ENCODE assay signal across 30 cellular contexts in the genomic region with DNA sequence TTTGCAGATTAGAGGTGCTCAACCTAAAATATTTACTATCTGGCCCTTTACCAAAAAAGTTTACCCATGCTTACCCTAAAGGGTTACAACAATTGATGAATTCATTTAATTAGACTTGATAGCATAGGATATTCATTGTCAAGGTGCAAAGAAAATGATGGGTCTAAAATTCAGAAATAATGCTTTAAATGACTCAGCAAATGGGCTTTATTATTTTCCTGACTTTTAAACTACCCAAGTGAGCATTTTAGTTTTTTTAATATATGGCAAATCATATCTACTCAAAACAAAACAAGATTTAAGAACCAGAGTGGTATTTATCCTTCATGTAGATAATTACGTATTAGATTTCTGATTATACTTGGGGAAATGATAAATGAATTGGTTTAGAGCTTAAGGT.
DNase-seq lines count a peak whose midpoint lies in the region; ATAC-seq, FAIRE-seq and TF ChIP-seq lines count a peak whose summit lies in the region.
"Had no signal": no experiment of that assay in that cellular context is flagged by ENCODE, and none has a peak within 500 bp of the region (broad histone marks: within the 10 kb centered on the region; RNA-seq: fewer than 3 reads in every experiment).

No MANE protein-coding gene starts in this region.

- TF ChIP-seq CTCF in IMR-90 (conservative IDR thresholded peaks at IDR 0.05; ENCODE audit: low read depth, low read length) (no peak), K562 (IDR thresholded peaks at IDR 0.05 in 2 of 3, conservative IDR thresholded peaks at IDR 0.05 in 1 of 3; ENCODE audit: insufficient read depth in 2 of 3, low read depth in 1 of 3, low read length in 3 of 3) (no peak)

- H3K23ac ChIP-seq in IMR-90 (ENCODE audit: low read depth, low read length) = no peak overlapping the region

- no CpG with 5 or more reads among the region's 1 CpG for WGBS in IMR-90 (ENCODE audit: extremely low coverage in 2 of 2, insufficient read length in 1 of 2), 2 experiments
- 67% methylated on average over 1 of the region's 1 CpG for WGBS in K562 (ENCODE audit: insufficient coverage, low coverage, missing lambda C conversion rate)

- H2BK20ac ChIP-seq in IMR-90 (ENCODE audit: low read depth, low read length) = no peak overlapping the region

- H4K20me1 ChIP-seq in IMR-90 (ENCODE audit: insufficient read depth, low read length) = no peaks in the 10 kb centered on the region
- H4K20me1 ChIP-seq in K562 (replicated peaks; ENCODE audit: control insufficient read depth, insufficient read depth, low read length) = no peaks in the 10 kb centered on the region
- H4K20me1 ChIP-seq: BLaER1; BLaER1 treated with 17β-estradiol and CSF1 and Interleukin-3, amounts not matched to agents 10 nM and 100 nM had no signal

- no peak overlapping the region for H4K5ac ChIP-seq in IMR-90 (ENCODE audit: low read depth, low read length)

- H3K9ac ChIP-seq in IMR-90 (ENCODE audit: low read depth, low read length) (no peak overlapping the region), K562 (ENCODE audit: insufficient read depth in 1 of 2, low read depth in 2 of 2, low read length in 2 of 2) (no peak overlapping the region)
- H3K9ac ChIP-seq: BLaER1; BLaER1 treated with 17β-estradiol and CSF1 and Interleukin-3, amounts not matched to agents 10 nM and 100 nM had no signal

- no peak overlapping the region for H4K91ac ChIP-seq in IMR-90 (ENCODE audit: insufficient read depth, low read depth, low read length)

- H2BK120ac ChIP-seq in IMR-90 (ENCODE audit: low read depth, low read length) = no peak overlapping the region

- H2AFZ ChIP-seq in IMR-90 (replicated peaks; ENCODE audit: low read length, poor library complexity) (no peak overlapping the region), K562 (ENCODE audit: low read depth, low read length) (no peak overlapping the region)

- ATAC-seq in IMR-90 (ENCODE audit: low read depth) (no peak), K562 (no peak)
- ATAC-seq: A549; CD8-positive, alpha-beta T cell had no signal

- CTCF ChIA-PET in IMR-90 (lab: Yijun Ruan, JAX) (interaction anchor here (0.6 kb wide), 1 partner anchor 186 kb away, joined by 3 read pairs; no protein-coding TSS in a partner anchor), K562 (lab: Yijun Ruan, JAX; ENCODE audit: low intra/inter-chr PET ratio) (no interaction called here)

- no peak overlapping the region for H3K4me2 ChIP-seq in IMR-90 (ENCODE audit: low read depth, low read length)
- H3K4me2 ChIP-seq in K562 (ENCODE audit: insufficient read depth, low read length) = no peak overlapping the region
- H3K4me2 ChIP-seq: A549; BLaER1; BLaER1 treated with 17β-estradiol and CSF1 and Interleukin-3, amounts not matched to agents 10 nM and 100 nM had no signal

- POLR2A ChIA-PET in IMR-90 (lab: Charles Lee; ENCODE audit: unreplicated experiment) (no interaction called here), K562 (lab: Yijun Ruan, JAX) (no interaction called here)

- TF ChIP-seq RAD21 in IMR-90 (IDR thresholded peaks at IDR 0.05; ENCODE audit: low read length) = no peak
- TF ChIP-seq RAD21 in K562 (CRISPR knock-in tag; conservative IDR thresholded peaks at IDR 0.05 in 1 of 2, IDR thresholded peaks at IDR 0.05 in 1 of 2) = no peak

- no peaks in the 10 kb centered on the region for H3K79me2 ChIP-seq in K562 (ENCODE audit: control insufficient read depth, insufficient read depth, low read length)

- H2BK15ac ChIP-seq in IMR-90 (ENCODE audit: low read depth, low read length) = no peak overlapping the region

- DNase-seq in IMR-90 (no peak), K562 (ENCODE audit: extremely low read depth in 1 of 4, low spot score in 3 of 4) (no peak), GM19239 (ENCODE audit: insufficient read length, low spot score) (no peak), NCI-H1417 treated with DMSO at 0.1 percent for 48 hours (lab: John Stamatoyannopoulos, UW) (no peak)
- DNase-seq: 8988T; ACHN; AML-193; BE2C; C1 segment of cervical spinal cord; Caco-2; Calu3; CD4-positive, alpha-beta memory T cell; CD4-positive, alpha-beta T cell; CD4-positive, CD25-positive, alpha-beta regulatory T cell; CD8-positive, alpha-beta memory T cell; CD8-positive, alpha-beta T cell; COR-L47; DMS 273 treated with DMSO at 0.1 percent for 48 hours; DMS153; DMS53; DMS79; DMS79 treated with DMSO at 0.1 percent for 48 hours; DND-41; EL had no signal

- H3K27me3 ChIP-seq in IMR-90 (ENCODE audit: control insufficient read depth, insufficient read depth, low read length) (no peaks in the 10 kb centered on the region), K562 (ENCODE audit: control insufficient read depth in 2 of 2, insufficient read depth in 2 of 2, low read length in 2 of 2) (no peaks in the 10 kb centered on the region)
- H3K27me3 ChIP-seq: BE2C; BLaER1; BLaER1 treated with 17β-estradiol and CSF1 and Interleukin-3, amounts not matched to agents 10 nM and 100 nM had no signal

- H3K27ac ChIP-seq in IMR-90 (ENCODE audit: insufficient read depth, low read length) = no peak overlapping the region
- no peak overlapping the region for H3K27ac ChIP-seq in K562 (ENCODE audit: extremely low read depth, low read depth, low read length)
- H3K27ac ChIP-seq: 22Rv1; A549; BLaER1; BLaER1 treated with 17β-estradiol and CSF1 and Interleukin-3, amounts not matched to agents 10 nM and 100 nM; C4-2B had no signal

- BruUV-seq in IMR-90 (replicated peaks; lab: Mats Ljungman, UMichigan) = no TSS peak
- no TSS peak for BruUV-seq in K562 (replicated peaks; lab: Mats Ljungman, UMichigan)

- TF ChIP-seq POLR2A in IMR-90 (IDR thresholded peaks at IDR 0.05; ENCODE audit: low read depth, low read length) (no peak), K562 (conservative IDR thresholded peaks at IDR 0.05) (no peak)

- peaks cover 3% of the 10 kb centered on the region; the same call in 1 of the 2 replicates for H3K9me1 ChIP-seq in IMR-90 (ENCODE audit: insufficient read depth, low read length)
- peaks cover 4% of the 10 kb centered on the region for H3K9me1 ChIP-seq in K562 (ENCODE audit: control insufficient read depth, insufficient read depth, low read length)

- in situ Hi-C loops in IMR-90 (cut with MboI; ENCODE audit: low sequenced_read_pairs) = no loop called here
- in situ Hi-C loops in K562 (cut with MboI) = no loop called here

- H3K4me1 ChIP-seq in IMR-90 (ENCODE audit: control insufficient read depth, insufficient read depth, low read length) (peaks cover 6% of the 10 kb centered on the region), K562 (replicated peaks in 1 of 2; ENCODE audit: control insufficient read depth in 2 of 2, insufficient read depth in 2 of 2, low read length in 2 of 2) (peaks cover 0 to 45% of the 10 kb centered on the region in 2 experiments; a peak in 4 of 5 replicates)
- H3K4me1 ChIP-seq: A549, BLaER1, Caco-2 had no signal

- no peaks in the 10 kb centered on the region for H3K79me1 ChIP-seq in IMR-90 (ENCODE audit: low read depth in 1 of 2, low read length in 2 of 2)

- no peak overlapping the region for H3K14ac ChIP-seq in IMR-90 (replicated peaks; ENCODE audit: low read depth, low read length)

- H3K56ac ChIP-seq in IMR-90 (ENCODE audit: extremely low read depth, insufficient read depth, low read length) = no peak overlapping the region

- no peak for TF ChIP-seq EP300 in K562 (IDR thresholded peaks at IDR 0.05; ENCODE audit: low read length)

- no peak overlapping the region for H2AK5ac ChIP-seq in IMR-90 (ENCODE audit: low read depth, low read length)

- FAIRE-seq in K562 (lab: Jason Lieb, UNC) (no peak), GM19239 (lab: Jason Lieb, UNC) (no peak)
- FAIRE-seq: A204.1, A549 had no signal

- H4K8ac ChIP-seq in IMR-90 (ENCODE audit: low read depth in 2 of 2, low read length in 2 of 2) = no peak overlapping the region

- H3K4me3 ChIP-seq in IMR-90 (ENCODE audit: insufficient read depth, low read depth, low read length) (no peak overlapping the region), K562 (no peak overlapping the region)
- H3K4me3 ChIP-seq: A549; BLaER1; BLaER1 treated with 17β-estradiol and CSF1 and Interleukin-3, amounts not matched to agents 10 nM and 100 nM had no signal

- H3K9me3 ChIP-seq in IMR-90 (ENCODE audit: control insufficient read depth, insufficient read depth, low read length) (no peaks in the 10 kb centered on the region), K562 (replicated peaks; ENCODE audit: control insufficient read depth, insufficient read depth, low read depth, low read length) (no peaks in the 10 kb centered on the region)
- H3K9me3 ChIP-seq: A549; BE2C; BLaER1; BLaER1 treated with 17β-estradiol and CSF1 and Interleukin-3, amounts not matched to agents 10 nM and 100 nM; Caco-2 had no signal

- H3K36me3 ChIP-seq in IMR-90 (ENCODE audit: control insufficient read depth, insufficient read depth, low read length) (no peaks in the 10 kb centered on the region), K562 (ENCODE audit: control insufficient read depth, insufficient read depth, low read length) (peaks cover 5% of the 10 kb centered on the region; the same call in 1 of the 3 replicates)
- H3K36me3 ChIP-seq: BLaER1 had no signal

- dilution Hi-C loops in IMR-90 (cut with HindIII; ENCODE audit: low sequenced_read_pairs, unreplicated experiment) = no loop called here

- H3K4ac ChIP-seq in IMR-90 (ENCODE audit: low read depth, low read length) = no peak overlapping the region

- no peak overlapping the region for H2AK9ac ChIP-seq in IMR-90 (replicated peaks; ENCODE audit: low read depth, low read length, poor library complexity)

- no peak overlapping the region for H3K18ac ChIP-seq in IMR-90 (ENCODE audit: low read depth, low read length)

- no peak overlapping the region for H2BK5ac ChIP-seq in IMR-90 (ENCODE audit: low read depth, low read length, poor library complexity, severe bottlenecking)

- intact Hi-C loops in IMR-90 (cut with micrococcal nuclease) (no loop called here), K562 (cut with micrococcal nuclease) (loop anchor here (10.0 kb wide), 1 partner anchor 701 kb away; the partner anchor contains the start of gene LRBA)

TF ChIP-seq in IMR-90, 13 proteins besides CTCF, POLR2A, EP300 and RAD21:
- no peak for TF ChIP-seq MAZ (IDR thresholded peaks at IDR 0.05; ENCODE audit: borderline replicate concordance, low read depth, low read length)
- TF ChIP-seq NFE2L2 (IDR thresholded peaks at IDR 0.05; ENCODE audit: low read depth, low read length) = peak; percentile 40; the same call in 1 of the 2 replicates

TF ChIP-seq in K562, 482 proteins besides CTCF, POLR2A, EP300 and RAD21 (continues in another document):
- TF ChIP-seq SIN3B (IDR thresholded peaks at IDR 0.05; ENCODE audit: low read depth) (no peak), ZNF316 (IDR thresholded peaks at IDR 0.05) (peak; percentile 75), SUPT5H (IDR thresholded peaks at IDR 0.05) (no peak), C11orf30 (IDR thresholded peaks at IDR 0.05; ENCODE audit: low read depth) (peak; percentile 42), NFE2 (IDR thresholded peaks at IDR 0.05; ENCODE audit: low read depth) (peak; percentile 49; the same call in 1 of the 2 replicates)
